Comparison of ENCODE assay signal across 13 cellular contexts in the genomic region with DNA sequence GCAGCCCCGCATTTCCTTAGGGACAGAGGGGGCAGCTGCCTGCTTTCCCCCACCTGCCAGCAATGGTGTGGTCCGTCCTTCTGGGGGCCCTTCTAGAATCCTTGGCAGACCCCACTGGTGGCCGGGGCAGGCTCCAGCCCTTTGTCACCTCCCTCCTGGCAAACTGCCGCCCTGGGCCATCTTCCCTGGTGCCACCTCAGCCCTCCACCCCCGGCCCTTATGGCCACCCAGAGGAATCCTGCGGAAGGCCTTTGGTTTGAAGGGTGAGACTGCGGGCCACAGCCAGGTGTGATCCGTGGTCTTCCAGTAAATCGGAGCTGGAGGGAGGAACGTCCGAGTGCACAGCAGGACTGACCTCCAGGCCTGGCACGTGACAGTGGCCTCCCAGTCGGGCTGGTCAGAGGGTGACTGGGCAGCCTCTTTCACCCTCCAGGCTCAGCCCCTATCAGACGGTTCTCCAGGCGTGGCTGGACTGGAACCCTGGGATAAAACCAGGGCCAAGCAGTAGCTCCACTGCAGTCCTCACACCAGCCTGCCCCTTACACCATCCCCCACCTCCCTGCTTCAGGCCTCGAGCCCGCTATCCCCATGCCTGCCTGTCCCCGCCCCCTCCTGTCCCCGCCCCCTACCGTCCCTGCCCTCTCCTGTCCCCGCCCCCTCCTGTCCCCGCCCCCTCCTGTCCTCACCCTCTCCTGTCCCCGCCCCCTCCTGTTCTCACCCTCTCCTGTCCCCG. TPM values are rescaled to one million over a fixed set of nuclear protein-coding genes. Genes with fewer than 3 reads are reported as not detected.
DNase-seq lines count a peak whose midpoint lies in the region; ATAC-seq and TF ChIP-seq lines count a peak whose summit lies in the region.
"Had no signal": no experiment of that assay in that cellular context is flagged by ENCODE, and none has a peak within 500 bp of the region (broad histone marks: within the 10 kb centered on the region; RNA-seq: fewer than 3 reads in every experiment).

No MANE protein-coding gene starts in this region.

- TF ChIP-seq CTCF in heart left ventricle (IDR thresholded peaks at IDR 0.05) (no peak), OCI-LY7 (conservative IDR thresholded peaks at IDR 0.05; ENCODE audit: low read length) (no peak), type B pancreatic cell (conservative IDR thresholded peaks at IDR 0.05) (no peak), esophagus squamous epithelium (IDR thresholded peaks at IDR 0.05) (no peak), BE2C (IDR thresholded peaks at IDR 0.05; ENCODE audit: low read depth, low read length) (no peak)

- no peaks in the 10 kb centered on the region for H3K79me2 ChIP-seq in OCI-LY7 (ENCODE audit: insufficient read depth, low read depth, low read length)

- BruUV-seq in OCI-LY7 (replicated peaks; lab: Mats Ljungman, UMichigan), result no TSS peak

- peaks cover 19% of the 10 kb centered on the region for H3K4me1 Mint-ChIP-seq in type B pancreatic cell (ENCODE audit: unreplicated experiment)
- peaks cover 96% of the 10 kb centered on the region for H3K4me1 Mint-ChIP-seq in stimulated activated naive CD8-positive, alpha-beta T cell treated with anti-CD3 and anti-CD28 coated beads, Interleukin-15, amount 100 ng/mL, for 72 hours

- 73% methylated on average over 24 of the region's 24 CpGs for WGBS in right cardiac atrium
- WGBS in heart left ventricle, 4 donors, result 77 to 80% (median 79%) methylated on average over 20 to 24 of the region's 24 CpGs
- 76 to 83% methylated on average over 7 to 19 of the region's 24 CpGs for WGBS in esophagus squamous epithelium, 2 donors

- no peaks in the 10 kb centered on the region for H3K36me3 Mint-ChIP-seq in type B pancreatic cell

- no peaks in the 10 kb centered on the region for H3K36me3 ChIP-seq in heart left ventricle
- H3K36me3 ChIP-seq in OCI-LY7 (ENCODE audit: insufficient read depth, low read length), result no peaks in the 10 kb centered on the region
- no peaks in the 10 kb centered on the region for H3K36me3 ChIP-seq in esophagus squamous epithelium
- H3K36me3 ChIP-seq in BE2C, result no peaks in the 10 kb centered on the region
- H3K36me3 ChIP-seq: ascending aorta had no signal

- no peaks in the 10 kb centered on the region for H3K9me3 ChIP-seq in right cardiac atrium (ENCODE audit: control insufficient read depth, low read length)
- H3K9me3 ChIP-seq in heart left ventricle, result no peaks in the 10 kb centered on the region
- no peaks in the 10 kb centered on the region for H3K9me3 ChIP-seq in OCI-LY7 (ENCODE audit: low read length)
- H3K9me3 ChIP-seq in esophagus squamous epithelium, result no peaks in the 10 kb centered on the region
- no peaks in the 10 kb centered on the region for H3K9me3 ChIP-seq in BE2C
- H3K9me3 ChIP-seq: ascending aorta had no signal

- peaks cover 7% of the 10 kb centered on the region; the same call in 1 of the 2 replicates for H4K20me1 ChIP-seq in OCI-LY7 (ENCODE audit: insufficient read depth, low read length)

- TF ChIP-seq POLR2A in heart left ventricle (IDR thresholded peaks at IDR 0.05) (no peak), erythroblast (IDR thresholded peaks at IDR 0.05; ENCODE audit: low read length) (no peak), esophagus squamous epithelium (IDR thresholded peaks at IDR 0.05) (no peak)

- H3K27me3 ChIP-seq in right cardiac atrium (ENCODE audit: control insufficient read depth, insufficient read depth) (no peaks in the 10 kb centered on the region), heart left ventricle (no peaks in the 10 kb centered on the region), esophagus squamous epithelium (no peaks in the 10 kb centered on the region), BE2C (no peaks in the 10 kb centered on the region)
- H3K27me3 ChIP-seq: ascending aorta had no signal

- H3K4me3 ChIP-seq in right cardiac atrium (ENCODE audit: low read length) (no peak overlapping the region), heart left ventricle (no peak overlapping the region), OCI-LY7 (ENCODE audit: low read depth, low read length, poor library complexity, severe bottlenecking) (no peak overlapping the region), esophagus squamous epithelium (no peak overlapping the region), BE2C (ENCODE audit: low read depth, low read length) (no peak overlapping the region)
- H3K4me3 ChIP-seq: ascending aorta had no signal

- intact Hi-C loops in right cardiac atrium (cut with DNase I), result no loop called here
- intact Hi-C loops in heart left ventricle (cut with DNase I), result no loop called here
- intact Hi-C loops in OCI-LY7 (cut with micrococcal nuclease; ENCODE audit: unreplicated experiment), result no loop called here
- intact Hi-C loops in esophagus squamous epithelium (cut with DNase I), result no loop called here

- H3K4me3 Mint-ChIP-seq in type B pancreatic cell, result no peak overlapping the region
- no peak overlapping the region for H3K4me3 Mint-ChIP-seq in stimulated activated naive CD8-positive, alpha-beta T cell treated with anti-CD3 and anti-CD28 coated beads, Interleukin-15, amount 100 ng/mL, for 72 hours
- H3K4me3 Mint-ChIP-seq: activated T-cell treated with anti-CD3 and anti-CD28 coated beads, Interleukin-2, amount 50 U/mL, for 4 hours had no signal

- no peak overlapping the region for H3K4me2 ChIP-seq in OCI-LY7 (ENCODE audit: low read length)

- DNase-seq in right cardiac atrium, result no peak
- DNase-seq in heart left ventricle, result no peak
- DNase-seq in OCI-LY7 (ENCODE audit: low spot score), result peak; percentile 29
- peak; percentile 54 to 59 for DNase-seq in erythroblast (lab: John Stamatoyannopoulos, UW)
- DNase-seq in type B pancreatic cell (ENCODE audit: extremely low spot score, unreplicated experiment), result no peak
- no peak for DNase-seq in esophagus squamous epithelium (lab: John Stamatoyannopoulos, UW)
- DNase-seq in BE2C, result no peak
- DNase-seq in stimulated activated naive CD8-positive, alpha-beta T cell treated with anti-CD3 and anti-CD28 coated beads, Interleukin-15, amount 100 ng/mL, for 72 hours, result no peak
- DNase-seq: activated CD4-positive, CD25-positive, alpha-beta regulatory T cell; activated T-cell treated with anti-CD3 and anti-CD28 coated beads, Interleukin-2, amount 50 U/mL, for 4 hours; NCI-H1105; NCI-H524 had no signal

- H3K9me3 Mint-ChIP-seq in type B pancreatic cell, result no peaks in the 10 kb centered on the region
- H3K9me3 Mint-ChIP-seq in stimulated activated naive CD8-positive, alpha-beta T cell treated with anti-CD3 and anti-CD28 coated beads, Interleukin-15, amount 100 ng/mL, for 72 hours, result no peaks in the 10 kb centered on the region
- H3K9me3 Mint-ChIP-seq: activated T-cell treated with anti-CD3 and anti-CD28 coated beads, Interleukin-2, amount 50 U/mL, for 4 hours had no signal

- ATAC-seq in right cardiac atrium (no peak), heart left ventricle (no peak)
- no peak for ATAC-seq in stimulated activated naive CD8-positive, alpha-beta T cell treated with anti-CD3 and anti-CD28 coated beads, Interleukin-15, amount 100 ng/mL, for 72 hours
- ATAC-seq: activated T-cell treated with anti-CD3 and anti-CD28 coated beads, Interleukin-2, amount 50 U/mL, for 4 hours had no signal

- H3K9me2 ChIP-seq in OCI-LY7 (ENCODE audit: insufficient read depth, low read length), result no peaks in the 10 kb centered on the region

- CTCF ChIA-PET in OCI-LY7 (lab: Charles Lee; ENCODE audit: unreplicated experiment), result no interaction called here

- H3K27me3 Mint-ChIP-seq in type B pancreatic cell, result no peaks in the 10 kb centered on the region
- H3K27me3 Mint-ChIP-seq in stimulated activated naive CD8-positive, alpha-beta T cell treated with anti-CD3 and anti-CD28 coated beads, Interleukin-15, amount 100 ng/mL, for 72 hours, result no peaks in the 10 kb centered on the region

- H3K27ac ChIP-seq in right cardiac atrium (ENCODE audit: low read length), result peak overlapping the region; percentile 14
- peak overlapping the region in 2 of 12 donors; percentile 24 to 89 for H3K27ac ChIP-seq in heart left ventricle
- no peak overlapping the region for H3K27ac ChIP-seq in OCI-LY7 (ENCODE audit: low read depth, low read length, poor library complexity, severe bottlenecking)
- no peak overlapping the region for H3K27ac ChIP-seq in esophagus squamous epithelium
- H3K27ac ChIP-seq: ascending aorta had no signal

- H3K4me1 ChIP-seq in right cardiac atrium (ENCODE audit: control insufficient read depth, insufficient read depth, low read length) (peaks cover 39% of the 10 kb centered on the region), heart left ventricle (peaks cover 20 to 100% (median 94%) of the 10 kb centered on the region in 12 donors), OCI-LY7 (ENCODE audit: insufficient read depth, low read length, poor library complexity, severe bottlenecking) (peaks cover 6% of the 10 kb centered on the region), esophagus squamous epithelium (peaks cover 31 to 100% (median 51%) of the 10 kb centered on the region in 3 donors), BE2C (peaks cover 28% of the 10 kb centered on the region)

- peak overlapping the region; percentile 25 for H3K27ac Mint-ChIP-seq in type B pancreatic cell
- peak overlapping the region in 1 of 2 donors; percentile 19 for H3K27ac Mint-ChIP-seq in stimulated activated naive CD8-positive, alpha-beta T cell treated with anti-CD3 and anti-CD28 coated beads, Interleukin-15, amount 100 ng/mL, for 72 hours

- H2AFZ ChIP-seq in OCI-LY7 (ENCODE audit: low read length), result no peak overlapping the region

- POLR2A ChIA-PET in OCI-LY7 (lab: Charles Lee), result no interaction called here

RNA-seq across cellular contexts. Expression of gene FBRSL1, which starts 12.4 kb away (rescaled TPM):
- 10 to 100 TPM; 50.4 to 65.0 (median 54.7) TPM for total RNA-seq in right cardiac atrium
- polyA plus RNA-seq in right cardiac atrium, result 36.4 TPM
- 10 to 100 TPM; 23.0 to 88.2 (median 45.4) TPM for total RNA-seq in heart left ventricle
- polyA plus RNA-seq in heart left ventricle, result 10 to 100 TPM; 35.4 to 40.0 TPM
- 8.0 and 24.6 TPM in 2 replicates for total RNA-seq in OCI-LY7 (2014; rRNA removed; shearing (Covaris generic))
- total RNA-seq in OCI-LY7 (2022), result 83.5 and 87.8 TPM in 2 replicates
- 108 TPM in 2 replicates for total RNA-seq in type B pancreatic cell (ENCODE audit: low replicate concordance)
- 10 to 100 TPM in 3 of 4 donors, 1 to 10 TPM in 1; 5.9 to 34.3 (median 23.4) TPM for total RNA-seq in esophagus squamous epithelium
- polyA plus RNA-seq in BE2C (2012; ENCODE audit: insufficient read depth, insufficient read length, low read depth), result 168 TPM

Comparison
In these comparisons a context has a peak if more than half of its experiments do, and no peak if none do; other contexts are left out.
1. DNase-seq: peak in OCI-LY7 (single experiment) and erythroblast (2 of 2); none in right cardiac atrium (0 of 3), heart left ventricle (0 of 5), type B pancreatic cell (single experiment), esophagus squamous epithelium (single experiment), BE2C (single experiment) and stimulated activated naive CD8-positive, alpha-beta T cell treated with anti-CD3 and anti-CD28 coated beads, Interleukin-15, amount 100 ng/mL, for 72 hours (0 of 2).